Comparison of ENCODE assay signal across 11 cellular contexts in genomic region chr17:17757391-17757791, GRCh38.
A peak's percentile ranks its signal among the peaks of the same experiment; 100 is the strongest.
DNase-seq lines count a peak whose midpoint lies in the region; ATAC-seq and TF ChIP-seq lines count a peak whose summit lies in the region.
"Had no signal": no experiment of that assay in that cellular context is flagged by ENCODE, and none has a peak within 500 bp of the region (broad histone marks: within the 10 kb centered on the region; RNA-seq: fewer than 3 reads in every experiment).

No MANE protein-coding gene starts in this region.

- H3K4me1 ChIP-seq in endocrine pancreas (ENCODE audit: control insufficient read depth, insufficient read depth, low read length) (no peaks in the 10 kb centered on the region), body of pancreas (peaks cover 29% of the 10 kb centered on the region)

- TF ChIP-seq POLR2A in body of pancreas (IDR thresholded peaks at IDR 0.05), result no peak

- no peaks in the 10 kb centered on the region for H4K20me1 ChIP-seq in SU-DHL-6 (ENCODE audit: low read depth, low read length)

- peak overlapping the region; percentile 44 for H3K4me2 ChIP-seq in SU-DHL-6 (ENCODE audit: low read depth, low read length, poor library complexity, severe bottlenecking)

- intact Hi-C loops in body of pancreas (cut with DNase I), result no loop called here

- H3K79me2 ChIP-seq in SU-DHL-6 (ENCODE audit: insufficient read depth, low read length), result no peaks in the 10 kb centered on the region

- DNase-seq in DMS79 treated with DMSO at 0.1 percent for 48 hours (lab: John Stamatoyannopoulos, UW) (peak; percentile 43), H7 (no peak), body of pancreas (no peak)
- peak; percentile 95 for DNase-seq in Jurkat, Clone E6-1 (ENCODE audit: low read depth, low spot score)
- DNase-seq: adrenal gland, GOT3 had no signal

- peak overlapping the region; percentile 50 for H3K27ac ChIP-seq in SU-DHL-6 (ENCODE audit: low read depth, low read length)
- H3K27ac ChIP-seq in body of pancreas, result no peak overlapping the region
- H3K27ac ChIP-seq: SJSA1 had no signal

- H3K9ac ChIP-seq in SU-DHL-6 (ENCODE audit: low read length) (peak overlapping the region; percentile 50), endocrine pancreas (ENCODE audit: control insufficient read depth, insufficient read depth, low read length) (peak overlapping the region; percentile 31)

- TF ChIP-seq CTCF in SU-DHL-6 (IDR thresholded peaks at IDR 0.05; ENCODE audit: insufficient read depth, low read length, poor library complexity, severe bottlenecking) (no peak), body of pancreas (IDR thresholded peaks at IDR 0.05) (no peak)

- no peaks in the 10 kb centered on the region for H3K9me3 ChIP-seq in SU-DHL-6 (ENCODE audit: insufficient read depth, low read length)
- no peaks in the 10 kb centered on the region for H3K9me3 ChIP-seq in endocrine pancreas (ENCODE audit: control insufficient read depth, low read length)
- H3K9me3 ChIP-seq in body of pancreas, result no peaks in the 10 kb centered on the region
- H3K9me3 ChIP-seq: adrenal gland, SJSA1 had no signal

- H3K4me3 ChIP-seq in Jurkat, Clone E6-1 (ENCODE audit: low read length), result peak overlapping the region; percentile 50
- no peak overlapping the region for H3K4me3 ChIP-seq in SU-DHL-6 (ENCODE audit: insufficient read depth, low read length, poor library complexity, severe bottlenecking)
- H3K4me3 ChIP-seq in endocrine pancreas (ENCODE audit: control insufficient read depth, insufficient read depth, low read length), result no peak overlapping the region
- no peak overlapping the region for H3K4me3 ChIP-seq in H7 (ENCODE audit: insufficient read depth, low read depth, low read length)
- no peak overlapping the region for H3K4me3 ChIP-seq in body of pancreas
- H3K4me3 ChIP-seq: adrenal gland, SJSA1 had no signal

- peak overlapping the region; percentile 34 for H2AFZ ChIP-seq in SU-DHL-6 (ENCODE audit: low read depth, low read length, severe bottlenecking)

- 0 out of 2 replicates have a peak, but pooled peaks cover 10% of the 10 kb centered on the region for H3F3A ChIP-seq in SU-DHL-6 (ENCODE audit: insufficient read depth)

- no peaks in the 10 kb centered on the region for H3K9me2 ChIP-seq in SU-DHL-6 (replicated peaks; ENCODE audit: insufficient read depth, low read length)

- H3K27me3 ChIP-seq in SU-DHL-6 (ENCODE audit: low read length) (no peaks in the 10 kb centered on the region), endocrine pancreas (ENCODE audit: control insufficient read depth, insufficient read depth, low read length) (no peaks in the 10 kb centered on the region), H7 (ENCODE audit: control insufficient read depth, insufficient read depth, low read length) (no peaks in the 10 kb centered on the region), body of pancreas (no peaks in the 10 kb centered on the region)
- H3K27me3 ChIP-seq: adrenal gland, SJSA1 had no signal

- H3K36me3 ChIP-seq in SU-DHL-6 (ENCODE audit: low read length) (no peaks in the 10 kb centered on the region), endocrine pancreas (ENCODE audit: control insufficient read depth, insufficient read depth, low read length) (no peaks in the 10 kb centered on the region), H7 (replicated peaks; ENCODE audit: control insufficient read depth, insufficient read depth, low read length) (no peaks in the 10 kb centered on the region), body of pancreas (replicated peaks in 1 of 2; ENCODE audit: insufficient read depth in 1 of 2, low read depth in 2 of 2) (no peaks in the 10 kb centered on the region)
- H3K36me3 ChIP-seq: adrenal gland had no signal

- 85 to 88% methylated on average over 9 to 15 of the region's 15 CpGs for WGBS in body of pancreas, 2 donors

- ATAC-seq in GM21723 (IDR thresholded peaks at IDR 0.05; ENCODE audit: unreplicated experiment), result no peak
- no peak for ATAC-seq in body of pancreas
- ATAC-seq in HG03378 (IDR thresholded peaks at IDR 0.05; ENCODE audit: unreplicated experiment), result no peak

Comparison
In these comparisons a context has a peak if more than half of its experiments do, and no peak if none do; other contexts are left out.
1. DNase-seq: peak in DMS79 treated with DMSO at 0.1 percent for 48 hours (single experiment) and Jurkat, Clone E6-1 (single experiment); none in H7 (single experiment) and body of pancreas (0 of 4).